Comparison of ENCODE assay signal across 30 cellular contexts in genomic region chr9:108241384-108241783, GRCh38.
DNase-seq lines count a peak whose midpoint lies in the region; ATAC-seq, FAIRE-seq and TF ChIP-seq lines count a peak whose summit lies in the region.
"Had no signal": no experiment of that assay in that cellular context is flagged by ENCODE, and none has a peak within 500 bp of the region (broad histone marks: within the 10 kb centered on the region; RNA-seq: fewer than 3 reads in every experiment).

No MANE protein-coding gene starts in this region.

- no peak overlapping the region for H3K27ac Mint-ChIP-seq in activated CD8-positive, alpha-beta T cell treated with anti-CD3 and anti-CD28 coated beads, Interleukin-2, amount 10 ng/mL, durations not matched to agents 7 days and 5 days
- H3K27ac Mint-ChIP-seq: activated CD4-positive, alpha-beta memory T cell treated with anti-CD3 and anti-CD28 coated beads, Interleukin-2, amount 10 ng/mL, durations not matched to agents 7 days and 5 days; activated naive CD4-positive, alpha-beta T cell treated with anti-CD3 and anti-CD28 coated beads, Interleukin-2, amount 50 U/mL, for 24 hours; activated T-helper 2 cell treated with anti-CD3 and anti-CD28 coated beads, Interferon-gamma antibody, Interleukin-2, Interleukin-4, amounts not matched to agents 10 μg/mL and 5 μg/mL and 100 μg/mL, durations not matched to agents 14 hours and 24 hours and 36 hours; stimulated activated effector memory CD8-positive, alpha-beta T cell treated with anti-CD3 and anti-CD28 coated beads, Interleukin-12 subunit alpha, Interleukin-12 subunit beta, amount 100 ng/mL, for 72 hours; T-helper 2 cell treated with Interferon-gamma antibody and Interleukin-4, amounts not matched to agents 5 μg/mL and 100 μg/mL, for 36 hours had no signal

- intact Hi-C loops in K562 (cut with micrococcal nuclease) = no loop called here

- TF ChIP-seq RAD21 in K562 (CRISPR knock-in tag; conservative IDR thresholded peaks at IDR 0.05 in 1 of 2, IDR thresholded peaks at IDR 0.05 in 1 of 2) = no peak

- H3K27ac ChIP-seq in GM23248 (no peak overlapping the region), HEK293 (ENCODE audit: extremely low read depth, low read depth, low read length) (no peak overlapping the region), K562 (ENCODE audit: extremely low read depth, low read depth, low read length) (no peak overlapping the region)
- H3K27ac ChIP-seq: BLaER1 treated with 17β-estradiol and CSF1 and Interleukin-3, amounts not matched to agents 10 nM and 100 nM; dorsolateral prefrontal cortex; gastrocnemius medialis; left ventricle myocardium inferior; parathyroid adenoma had no signal

- DNase-seq in GM23248 (peak; percentile 5), K562 (ENCODE audit: extremely low read depth in 1 of 4, low spot score in 3 of 4) (no peak), islet precursor cell (peak; percentile 52), SKM-1 (lab: John Stamatoyannopoulos, UW; ENCODE audit: unreplicated experiment) (no peak), G401 (ENCODE audit: low spot score) (no peak)
- DNase-seq in activated CD8-positive, alpha-beta T cell treated with anti-CD3 and anti-CD28 coated beads, Interleukin-2, amount 10 ng/mL, durations not matched to agents 7 days and 5 days = no peak
- DNase-seq: activated CD4-positive, alpha-beta memory T cell treated with anti-CD3 and anti-CD28 coated beads, Interleukin-2, amount 10 ng/mL, durations not matched to agents 7 days and 5 days; Calu3; dorsolateral prefrontal cortex; gastrocnemius medialis; left ventricle myocardium inferior; mesenchymal stem cell; MV-4-11; NCI-H1436; NCI-H2107; NCI-H446 treated with DMSO at 0.1 percent for 48 hours; retina; Right ventricle myocardium superior; trophoblast cell had no signal

- TF ChIP-seq EP300 in K562 (IDR thresholded peaks at IDR 0.05; ENCODE audit: low read length) = no peak

- H3F3A ChIP-seq in GM23248 (ENCODE audit: insufficient read depth) = no peaks in the 10 kb centered on the region

- no peak for FAIRE-seq in K562 (lab: Jason Lieb, UNC)
- FAIRE-seq: GM18507, GM19239, islet of Langerhans had no signal

- 40 to 69% methylated on average over 1 of the region's 1 CpG for WGBS in GM23248 (ENCODE audit: low coverage in 1 of 2, low lambda C conversion rate in 2 of 2, missing lambda C conversion rate in 2 of 2), 2 experiments
- WGBS in K562 (ENCODE audit: insufficient coverage, low coverage, missing lambda C conversion rate) = 0% methylated on average over 1 of the region's 1 CpG

- no peaks in the 10 kb centered on the region for H3K4me1 ChIP-seq in GM23248 (ENCODE audit: insufficient read depth)
- H3K4me1 ChIP-seq in HEK293 (ENCODE audit: control insufficient read depth, insufficient read depth, low read length) = no peaks in the 10 kb centered on the region
- H3K4me1 ChIP-seq in K562 (replicated peaks in 1 of 2; ENCODE audit: control insufficient read depth in 2 of 2, insufficient read depth in 2 of 2, low read length in 2 of 2) = no peaks in the 10 kb centered on the region
- H3K4me1 ChIP-seq: BLaER1 treated with 17β-estradiol and CSF1 and Interleukin-3, amounts not matched to agents 10 nM and 100 nM; gastrocnemius medialis; left ventricle myocardium inferior; parathyroid adenoma had no signal

- no peaks in the 10 kb centered on the region for H3K4me1 Mint-ChIP-seq in activated CD8-positive, alpha-beta T cell treated with anti-CD3 and anti-CD28 coated beads, Interleukin-2, amount 10 ng/mL, durations not matched to agents 7 days and 5 days (ENCODE audit: low read depth)
- H3K4me1 Mint-ChIP-seq: activated CD4-positive, alpha-beta memory T cell treated with anti-CD3 and anti-CD28 coated beads, Interleukin-2, amount 10 ng/mL, durations not matched to agents 7 days and 5 days; activated naive CD4-positive, alpha-beta T cell treated with anti-CD3 and anti-CD28 coated beads, Interleukin-2, amount 50 U/mL, for 24 hours; stimulated activated effector memory CD8-positive, alpha-beta T cell treated with anti-CD3 and anti-CD28 coated beads, Interleukin-12 subunit alpha, Interleukin-12 subunit beta, amount 100 ng/mL, for 72 hours had no signal

- no peaks in the 10 kb centered on the region for H3K9me2 ChIP-seq in GM23248 (ENCODE audit: insufficient read depth)

- no peaks in the 10 kb centered on the region for H3K9me3 Mint-ChIP-seq in activated CD8-positive, alpha-beta T cell treated with anti-CD3 and anti-CD28 coated beads, Interleukin-2, amount 10 ng/mL, durations not matched to agents 7 days and 5 days (ENCODE audit: insufficient read depth)
- H3K9me3 Mint-ChIP-seq: activated CD4-positive, alpha-beta memory T cell treated with anti-CD3 and anti-CD28 coated beads, Interleukin-2, amount 10 ng/mL, durations not matched to agents 7 days and 5 days; activated T-helper 2 cell treated with anti-CD3 and anti-CD28 coated beads, Interferon-gamma antibody, Interleukin-2, Interleukin-4, amounts not matched to agents 10 μg/mL and 5 μg/mL and 100 μg/mL, durations not matched to agents 14 hours and 24 hours and 36 hours; T-helper 2 cell treated with Interferon-gamma antibody and Interleukin-4, amounts not matched to agents 5 μg/mL and 100 μg/mL, for 36 hours had no signal

- H3K9me1 ChIP-seq in K562 (ENCODE audit: control insufficient read depth, insufficient read depth, low read length) = no peaks in the 10 kb centered on the region

- in situ Hi-C loops in GM23248 (cut with MboI) (no loop called here), K562 (cut with MboI) (no loop called here), G401 (cut with HindIII; ENCODE audit: low sequenced_read_pairs) (no loop called here)

- H3K36me3 Mint-ChIP-seq in activated CD8-positive, alpha-beta T cell treated with anti-CD3 and anti-CD28 coated beads, Interleukin-2, amount 10 ng/mL, durations not matched to agents 7 days and 5 days (ENCODE audit: low read depth) = no peaks in the 10 kb centered on the region
- H3K36me3 Mint-ChIP-seq: activated naive CD4-positive, alpha-beta T cell treated with anti-CD3 and anti-CD28 coated beads, Interleukin-2, amount 50 U/mL, for 24 hours; stimulated activated effector memory CD8-positive, alpha-beta T cell treated with anti-CD3 and anti-CD28 coated beads, Interleukin-12 subunit alpha, Interleukin-12 subunit beta, amount 100 ng/mL, for 72 hours had no signal

- H3K9me3 ChIP-seq in GM23248 (ENCODE audit: low read depth) = no peaks in the 10 kb centered on the region
- no peaks in the 10 kb centered on the region for H3K9me3 ChIP-seq in HEK293 (ENCODE audit: control insufficient read depth, insufficient read depth, low read depth, low read length)
- no peaks in the 10 kb centered on the region for H3K9me3 ChIP-seq in K562 (replicated peaks; ENCODE audit: control insufficient read depth, insufficient read depth, low read depth, low read length)
- H3K9me3 ChIP-seq: gastrocnemius medialis, left ventricle myocardium inferior had no signal

- no peak overlapping the region for H3K4me3 Mint-ChIP-seq in activated CD8-positive, alpha-beta T cell treated with anti-CD3 and anti-CD28 coated beads, Interleukin-2, amount 10 ng/mL, durations not matched to agents 7 days and 5 days
- H3K4me3 Mint-ChIP-seq: activated CD4-positive, alpha-beta memory T cell treated with anti-CD3 and anti-CD28 coated beads, Interleukin-2, amount 10 ng/mL, durations not matched to agents 7 days and 5 days; activated naive CD4-positive, alpha-beta T cell treated with anti-CD3 and anti-CD28 coated beads, Interleukin-2, amount 50 U/mL, for 24 hours; stimulated activated effector memory CD8-positive, alpha-beta T cell treated with anti-CD3 and anti-CD28 coated beads, Interleukin-12 subunit alpha, Interleukin-12 subunit beta, amount 100 ng/mL, for 72 hours; T-helper 2 cell treated with Interferon-gamma antibody and Interleukin-4, amounts not matched to agents 5 μg/mL and 100 μg/mL, for 36 hours had no signal

- BruUV-seq in K562 (replicated peaks; lab: Mats Ljungman, UMichigan) = no TSS peak

- no peak overlapping the region for H3K4me2 ChIP-seq in GM23248 (ENCODE audit: unreplicated experiment)
- H3K4me2 ChIP-seq in K562 (ENCODE audit: insufficient read depth, low read length) = no peak overlapping the region
- H3K4me2 ChIP-seq: BLaER1 treated with 17β-estradiol and CSF1 and Interleukin-3, amounts not matched to agents 10 nM and 100 nM had no signal

- no peak overlapping the region for H2AFZ ChIP-seq in GM23248
- H2AFZ ChIP-seq in K562 (ENCODE audit: low read depth, low read length) = no peak overlapping the region
- H2AFZ ChIP-seq: parathyroid adenoma had no signal

- ATAC-seq in K562 = no peak
- no peak for ATAC-seq in activated CD8-positive, alpha-beta T cell treated with anti-CD3 and anti-CD28 coated beads, Interleukin-2, amount 10 ng/mL, durations not matched to agents 7 days and 5 days
- ATAC-seq: gastrocnemius medialis; Panc1; stimulated activated effector memory CD8-positive, alpha-beta T cell treated with anti-CD3 and anti-CD28 coated beads, Interleukin-12 subunit alpha, Interleukin-12 subunit beta, amount 100 ng/mL, for 72 hours had no signal

- no peaks in the 10 kb centered on the region for H3K27me3 Mint-ChIP-seq in activated CD8-positive, alpha-beta T cell treated with anti-CD3 and anti-CD28 coated beads, Interleukin-2, amount 10 ng/mL, durations not matched to agents 7 days and 5 days (ENCODE audit: low read depth)
- H3K27me3 Mint-ChIP-seq: activated CD4-positive, alpha-beta memory T cell treated with anti-CD3 and anti-CD28 coated beads, Interleukin-2, amount 10 ng/mL, durations not matched to agents 7 days and 5 days; activated naive CD4-positive, alpha-beta T cell treated with anti-CD3 and anti-CD28 coated beads, Interleukin-2, amount 50 U/mL, for 24 hours had no signal

- CTCF ChIA-PET in HEK293 (lab: Yijun Ruan, JAX) (no interaction called here), K562 (lab: Yijun Ruan, JAX; ENCODE audit: low intra/inter-chr PET ratio) (no interaction called here)
- CTCF ChIA-PET in activated CD8-positive, alpha-beta T cell treated with anti-CD3 and anti-CD28 coated beads, Interleukin-2, amount 10 ng/mL, durations not matched to agents 7 days and 5 days (lab: Charles Lee) = no interaction called here

- TF ChIP-seq CTCF in HEK293 (tag by site-specific recombination; IDR thresholded peaks at IDR 0.05) (no peak), K562 (IDR thresholded peaks at IDR 0.05 in 2 of 3, conservative IDR thresholded peaks at IDR 0.05 in 1 of 3; ENCODE audit: insufficient read depth in 2 of 3, low read depth in 1 of 3, low read length in 3 of 3) (no peak)

- H3K4me3 ChIP-seq in GM23248 (no peak overlapping the region), HEK293 (ENCODE audit: low read depth, low read length) (no peak overlapping the region), K562 (no peak overlapping the region)
- H3K4me3 ChIP-seq: BLaER1 treated with 17β-estradiol and CSF1 and Interleukin-3, amounts not matched to agents 10 nM and 100 nM; dorsolateral prefrontal cortex; gastrocnemius medialis; left ventricle myocardium inferior had no signal

- POLR2A ChIA-PET in HEK293 (lab: Yijun Ruan, JAX) (no interaction called here), K562 (lab: Yijun Ruan, JAX) (no interaction called here)
- POLR2A ChIA-PET in activated CD8-positive, alpha-beta T cell treated with anti-CD3 and anti-CD28 coated beads, Interleukin-2, amount 10 ng/mL, durations not matched to agents 7 days and 5 days (lab: Charles Lee) = no interaction called here

- H3K79me2 ChIP-seq in GM23248 (ENCODE audit: insufficient read depth) (no peaks in the 10 kb centered on the region), K562 (ENCODE audit: control insufficient read depth, insufficient read depth, low read length) (no peaks in the 10 kb centered on the region)
- H3K79me2 ChIP-seq: parathyroid adenoma had no signal

- H3K9ac ChIP-seq in GM23248 (no peak overlapping the region), K562 (ENCODE audit: insufficient read depth in 1 of 2, low read depth in 2 of 2, low read length in 2 of 2) (no peak overlapping the region)
- H3K9ac ChIP-seq: BLaER1 treated with 17β-estradiol and CSF1 and Interleukin-3, amounts not matched to agents 10 nM and 100 nM; parathyroid adenoma had no signal

- no peaks in the 10 kb centered on the region for H3K36me3 ChIP-seq in GM23248 (ENCODE audit: low read depth)
- H3K36me3 ChIP-seq in HEK293 (ENCODE audit: control insufficient read depth in 2 of 2, insufficient read depth in 1 of 2, low read length in 2 of 2) = no peaks in the 10 kb centered on the region
- no peaks in the 10 kb centered on the region for H3K36me3 ChIP-seq in K562 (ENCODE audit: control insufficient read depth, insufficient read depth, low read length)
- H3K36me3 ChIP-seq: BLaER1 treated with 17β-estradiol and CSF1 and Interleukin-3, amounts not matched to agents 10 nM and 100 nM; gastrocnemius medialis; left ventricle myocardium inferior had no signal

- H4K20me1 ChIP-seq in GM23248 (ENCODE audit: insufficient read depth) (no peaks in the 10 kb centered on the region), K562 (replicated peaks; ENCODE audit: control insufficient read depth, insufficient read depth, low read length) (no peaks in the 10 kb centered on the region)
- H4K20me1 ChIP-seq: BLaER1 treated with 17β-estradiol and CSF1 and Interleukin-3, amounts not matched to agents 10 nM and 100 nM had no signal

- no peak for TF ChIP-seq POLR2A in K562 (conservative IDR thresholded peaks at IDR 0.05)

- H3K27me3 ChIP-seq in GM23248 (replicated peaks; ENCODE audit: insufficient read depth) (no peaks in the 10 kb centered on the region), K562 (ENCODE audit: control insufficient read depth in 2 of 2, insufficient read depth in 2 of 2, low read length in 2 of 2) (no peaks in the 10 kb centered on the region; a peak in 1 of 5 replicates)
- H3K27me3 ChIP-seq: BLaER1 treated with 17β-estradiol and CSF1 and Interleukin-3, amounts not matched to agents 10 nM and 100 nM; dorsolateral prefrontal cortex; gastrocnemius medialis had no signal

Comparison
In these comparisons a context has a peak if more than half of its experiments do, and no peak if none do; other contexts are left out.
1. DNase-seq: peak in GM23248 (single experiment) and islet precursor cell (single experiment); none in K562 (0 of 4), activated CD8-positive, alpha-beta T cell treated with anti-CD3 and anti-CD28 coated beads, Interleukin-2, amount 10 ng/mL, durations not matched to agents 7 days and 5 days (single experiment), SKM-1 (single experiment) and G401 (single experiment).